ENCODE assay signal across 1 cellular context in genomic region chr9:93154293-93154903, GRCh38.
TF ChIP-seq lines count a peak whose summit lies in the region.

No MANE protein-coding gene starts in this region.

TF ChIP-seq in GM12878, 131 proteins besides CTCF, POLR2A, EP300 and RAD21:
- TF ChIP-seq E4F1 (IDR thresholded peaks at IDR 0.05; ENCODE audit: borderline replicate concordance, partially characterized antibody), result no peak
- no peak for TF ChIP-seq RELB (IDR thresholded peaks at IDR 0.05; ENCODE audit: low read depth)
- TF ChIP-seq E2F8 (IDR thresholded peaks at IDR 0.05; ENCODE audit: low read depth, partially characterized antibody), result no peak
- no peak for TF ChIP-seq ZNF622 (IDR thresholded peaks at IDR 0.05)
- no peak for TF ChIP-seq STAT1 (conservative IDR thresholded peaks at IDR 0.05)
- TF ChIP-seq, protein P1, sequence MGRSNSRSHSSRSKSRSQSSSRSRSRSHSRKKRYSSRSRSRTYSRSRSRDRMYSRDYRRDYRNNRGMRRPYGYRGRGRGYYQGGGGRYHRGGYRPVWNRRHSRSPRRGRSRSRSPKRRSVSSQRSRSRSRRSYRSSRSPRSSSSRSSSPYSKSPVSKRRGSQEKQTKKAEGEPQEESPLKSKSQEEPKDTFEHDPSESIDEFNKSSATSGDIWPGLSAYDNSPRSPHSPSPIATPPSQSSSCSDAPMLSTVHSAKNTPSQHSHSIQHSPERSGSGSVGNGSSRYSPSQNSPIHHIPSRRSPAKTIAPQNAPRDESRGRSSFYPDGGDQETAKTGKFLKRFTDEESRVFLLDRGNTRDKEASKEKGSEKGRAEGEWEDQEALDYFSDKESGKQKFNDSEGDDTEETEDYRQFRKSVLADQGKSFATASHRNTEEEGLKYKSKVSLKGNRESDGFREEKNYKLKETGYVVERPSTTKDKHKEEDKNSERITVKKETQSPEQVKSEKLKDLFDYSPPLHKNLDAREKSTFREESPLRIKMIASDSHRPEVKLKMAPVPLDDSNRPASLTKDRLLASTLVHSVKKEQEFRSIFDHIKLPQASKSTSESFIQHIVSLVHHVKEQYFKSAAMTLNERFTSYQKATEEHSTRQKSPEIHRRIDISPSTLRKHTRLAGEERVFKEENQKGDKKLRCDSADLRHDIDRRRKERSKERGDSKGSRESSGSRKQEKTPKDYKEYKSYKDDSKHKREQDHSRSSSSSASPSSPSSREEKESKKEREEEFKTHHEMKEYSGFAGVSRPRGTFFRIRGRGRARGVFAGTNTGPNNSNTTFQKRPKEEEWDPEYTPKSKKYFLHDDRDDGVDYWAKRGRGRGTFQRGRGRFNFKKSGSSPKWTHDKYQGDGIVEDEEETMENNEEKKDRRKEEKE (IDR thresholded peaks at IDR 0.05), result no peak
- no peak for TF ChIP-seq ASH2L (IDR thresholded peaks at IDR 0.05; ENCODE audit: borderline replicate concordance, low read depth)
- TF ChIP-seq KLF5 (IDR thresholded peaks at IDR 0.05; ENCODE audit: partially characterized antibody), result no peak
- no peak for TF ChIP-seq KDM1A (IDR thresholded peaks at IDR 0.05; ENCODE audit: borderline replicate concordance)
- no peak for TF ChIP-seq PBX3 (IDR thresholded peaks at IDR 0.05; ENCODE audit: insufficient replicate concordance, low read depth, low read length)
- TF ChIP-seq BMI1 (IDR thresholded peaks at IDR 0.05; ENCODE audit: borderline replicate concordance), result no peak
- TF ChIP-seq NR2F1 (conservative IDR thresholded peaks at IDR 0.05), result no peak
- TF ChIP-seq ZBTB4 (CRISPR knock-in tag; IDR thresholded peaks at IDR 0.05), result no peak
